18 cellular contexts compared by ENCODE assay signal in the genomic region with DNA sequence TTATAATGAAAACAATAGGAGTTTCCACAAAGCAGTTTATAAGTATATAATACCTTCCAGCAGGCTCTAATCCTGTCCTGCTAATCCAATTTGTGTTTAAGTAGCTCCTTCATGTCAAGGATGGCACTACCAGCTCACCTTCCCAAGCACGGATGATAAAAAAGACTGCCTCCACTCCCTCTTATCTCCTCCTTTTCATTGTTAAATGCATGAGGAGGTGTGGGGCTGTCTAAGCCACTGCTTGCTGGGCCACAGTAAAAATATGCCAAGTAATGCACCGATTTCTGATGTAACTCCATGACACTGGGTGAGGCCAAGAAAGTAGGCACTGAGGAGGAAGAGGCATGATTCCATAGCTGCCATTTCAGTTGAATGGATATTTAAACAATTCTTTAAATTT.
"Had no signal": no experiment of that assay in that cellular context is flagged by ENCODE, and none has a peak within 500 bp of the region (broad histone marks: within the 10 kb centered on the region; RNA-seq: fewer than 3 reads in every experiment).

No MANE protein-coding gene starts in this region.

- H3K27ac ChIP-seq: epithelial cell of prostate, esophagus squamous epithelium, left ventricle myocardium inferior, lower lobe of right lung, psoas muscle, sigmoid colon, skin epidermis had no signal

- H3K27ac Mint-ChIP-seq: dendritic cell treated with granulocyte-macrophage colony-stimulating factor and Interleukin-4, amounts not matched to agents 40 ng/mL and 50 ng/mL, for 4 days; effector memory CD8-positive, alpha-beta T cell; immature natural killer cell; memory B cell; nephron had no signal

- H3K9me3 Mint-ChIP-seq: effector memory CD8-positive, alpha-beta T cell had no signal

- H3K4me3 ChIP-seq: esophagus squamous epithelium, left ventricle myocardium inferior, lower lobe of right lung, psoas muscle, sigmoid colon, skin epidermis had no signal

- H3K27me3 Mint-ChIP-seq: dendritic cell treated with granulocyte-macrophage colony-stimulating factor and Interleukin-4, amounts not matched to agents 40 ng/mL and 50 ng/mL, for 4 days; effector memory CD8-positive, alpha-beta T cell; memory B cell had no signal

- H3K4me1 ChIP-seq: esophagus squamous epithelium, left ventricle myocardium inferior, lower lobe of right lung, psoas muscle, sigmoid colon had no signal

- H3K27me3 ChIP-seq: esophagus squamous epithelium, sigmoid colon had no signal

- ATAC-seq: effector memory CD8-positive, alpha-beta T cell; lower lobe of right lung; psoas muscle had no signal

- H3K36me3 ChIP-seq: lower lobe of right lung had no signal

- DNase-seq: effector memory CD8-positive, alpha-beta T cell; esophagus squamous epithelium; foreskin fibroblast; immature natural killer cell; left ventricle myocardium inferior; lower lobe of right lung; midbrain; psoas muscle; retina; sigmoid colon; stimulated activated CD4-positive, alpha-beta T cell treated with anti-CD3 and anti-CD28 coated beads, Interleukin-12 subunit alpha, Interleukin-12 subunit beta, amount 100 ng/mL, for 4 hours; stimulated activated naive CD4-positive, alpha-beta T cell; trophoblast cell had no signal

- H3K4me1 Mint-ChIP-seq: immature natural killer cell, memory B cell had no signal

- H3K4me3 Mint-ChIP-seq: dendritic cell treated with granulocyte-macrophage colony-stimulating factor and Interleukin-4, amounts not matched to agents 40 ng/mL and 50 ng/mL, for 4 days; effector memory CD8-positive, alpha-beta T cell; immature natural killer cell; memory B cell; nephron had no signal
